1 cellular context compared by ENCODE assay signal in the genomic region with DNA sequence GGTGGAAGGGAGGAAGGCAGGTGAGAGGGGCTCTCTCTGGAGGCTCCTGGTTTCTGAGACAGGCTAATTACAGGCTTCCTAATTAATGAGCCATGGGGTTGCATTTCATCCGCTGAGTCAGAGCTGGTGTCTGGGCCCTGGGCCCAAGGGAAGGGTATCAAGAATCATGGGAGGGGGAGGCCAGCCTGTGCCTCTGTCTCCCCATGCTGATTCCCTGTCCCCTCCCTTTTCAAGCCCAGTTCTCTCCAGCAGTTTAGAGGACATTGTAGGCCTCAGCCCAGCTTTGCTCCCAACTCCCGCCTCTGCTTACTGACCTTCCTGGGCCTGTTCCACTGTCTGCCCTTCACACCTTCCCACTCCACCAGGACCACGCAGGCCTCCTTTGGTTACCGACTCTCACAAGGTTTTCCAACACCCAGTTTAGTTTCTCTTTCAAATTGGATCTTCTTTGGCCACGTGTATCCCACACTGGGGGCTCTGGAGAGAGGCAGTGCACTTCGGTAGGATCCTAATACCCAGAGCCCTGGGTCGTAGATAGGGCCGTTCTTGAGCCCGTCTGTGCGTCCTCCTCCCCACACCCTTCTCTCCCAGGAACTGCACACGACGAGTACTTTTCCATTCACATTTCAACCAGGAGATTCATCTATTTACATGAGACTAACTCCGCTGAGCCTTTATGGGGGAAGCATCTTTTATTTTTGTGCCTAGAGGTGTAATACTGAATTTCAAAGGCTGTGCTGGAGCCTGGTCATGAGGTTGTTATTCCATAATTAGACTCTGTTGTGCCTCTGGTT.
TF ChIP-seq lines count a peak whose summit lies in the region.

No MANE protein-coding gene starts in this region.

TF ChIP-seq in HepG2, 621 proteins besides CTCF, POLR2A, EP300 and RAD21 (continued from another document and continues in another):
- TF ChIP-seq, protein P1, sequence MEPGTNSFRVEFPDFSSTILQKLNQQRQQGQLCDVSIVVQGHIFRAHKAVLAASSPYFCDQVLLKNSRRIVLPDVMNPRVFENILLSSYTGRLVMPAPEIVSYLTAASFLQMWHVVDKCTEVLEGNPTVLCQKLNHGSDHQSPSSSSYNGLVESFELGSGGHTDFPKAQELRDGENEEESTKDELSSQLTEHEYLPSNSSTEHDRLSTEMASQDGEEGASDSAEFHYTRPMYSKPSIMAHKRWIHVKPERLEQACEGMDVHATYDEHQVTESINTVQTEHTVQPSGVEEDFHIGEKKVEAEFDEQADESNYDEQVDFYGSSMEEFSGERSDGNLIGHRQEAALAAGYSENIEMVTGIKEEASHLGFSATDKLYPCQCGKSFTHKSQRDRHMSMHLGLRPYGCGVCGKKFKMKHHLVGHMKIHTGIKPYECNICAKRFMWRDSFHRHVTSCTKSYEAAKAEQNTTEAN (CRISPR knock-in tag; conservative IDR thresholded peaks at IDR 0.05) = no peak
- TF ChIP-seq PLRG1 (conservative IDR thresholded peaks at IDR 0.05) (no peak), BRD4 (CRISPR knock-in tag; IDR thresholded peaks at IDR 0.05) (peak; percentile 86), ZNF660 (CRISPR knock-in tag; IDR thresholded peaks at IDR 0.05; ENCODE audit: borderline replicate concordance, low read depth) (no peak), NFYB (CRISPR knock-in tag; IDR thresholded peaks at IDR 0.05) (no peak), NFKB2 (CRISPR knock-in tag; IDR thresholded peaks at IDR 0.05; ENCODE audit: borderline replicate concordance) (0 out of 2 replicates have a peak, but pooled peaks have one; percentile 16), KLF13 (CRISPR knock-in tag; IDR thresholded peaks at IDR 0.05) (no peak), XRCC5 (optimal IDR thresholded peaks at IDR 0.05; ENCODE audit: low read length) (no peak), ZNF841 (CRISPR knock-in tag; IDR thresholded peaks at IDR 0.05; ENCODE audit: borderline replicate concordance) (no peak; the same call in 1 of the 2 replicates), NPAS2 (CRISPR knock-in tag; IDR thresholded peaks at IDR 0.05; ENCODE audit: borderline replicate concordance) (0 out of 2 replicates have a peak, but pooled peaks have one; percentile 75), FOXC1 (CRISPR knock-in tag; IDR thresholded peaks at IDR 0.05; ENCODE audit: borderline replicate concordance) (0 out of 2 replicates have a peak, but pooled peaks have one; percentile 10), ZNF160 (CRISPR knock-in tag; IDR thresholded peaks at IDR 0.05) (peak; percentile 50; the same call in 1 of the 2 replicates), ZNF543 (CRISPR knock-in tag; IDR thresholded peaks at IDR 0.05) (0 out of 2 replicates have a peak, but pooled peaks have one; percentile 27), ZSCAN25 (CRISPR knock-in tag; IDR thresholded peaks at IDR 0.05) (no peak), XBP1 (CRISPR knock-in tag; IDR thresholded peaks at IDR 0.05) (no peak), ZKSCAN1 (IDR thresholded peaks at IDR 0.05; ENCODE audit: low read length) (no peak), CCDC6 (CRISPR knock-in tag; IDR thresholded peaks at IDR 0.05) (no peak), ZFP82 (CRISPR knock-in tag; IDR thresholded peaks at IDR 0.05; ENCODE audit: borderline replicate concordance) (no peak), ARNT (IDR thresholded peaks at IDR 0.05) (no peak), NR2F2 (IDR thresholded peaks at IDR 0.05; ENCODE audit: borderline replicate concordance, low read depth) (no peak), PRPF4 (IDR thresholded peaks at IDR 0.05; ENCODE audit: low read depth, low read length, poor library complexity, severe bottlenecking) (peak; percentile 94), ZNF441 (CRISPR knock-in tag; IDR thresholded peaks at IDR 0.05; ENCODE audit: borderline replicate concordance) (no peak; the same call in 1 of the 2 replicates), ZNF616 (CRISPR knock-in tag; IDR thresholded peaks at IDR 0.05; ENCODE audit: low read depth) (0 out of 2 replicates have a peak, but pooled peaks have one; percentile 39), ZNF3 (CRISPR knock-in tag; IDR thresholded peaks at IDR 0.05) (0 out of 2 replicates have a peak, but pooled peaks have one; percentile 6), NFATC3 (CRISPR knock-in tag; IDR thresholded peaks at IDR 0.05) (no peak)
- TF ChIP-seq, protein P2, sequence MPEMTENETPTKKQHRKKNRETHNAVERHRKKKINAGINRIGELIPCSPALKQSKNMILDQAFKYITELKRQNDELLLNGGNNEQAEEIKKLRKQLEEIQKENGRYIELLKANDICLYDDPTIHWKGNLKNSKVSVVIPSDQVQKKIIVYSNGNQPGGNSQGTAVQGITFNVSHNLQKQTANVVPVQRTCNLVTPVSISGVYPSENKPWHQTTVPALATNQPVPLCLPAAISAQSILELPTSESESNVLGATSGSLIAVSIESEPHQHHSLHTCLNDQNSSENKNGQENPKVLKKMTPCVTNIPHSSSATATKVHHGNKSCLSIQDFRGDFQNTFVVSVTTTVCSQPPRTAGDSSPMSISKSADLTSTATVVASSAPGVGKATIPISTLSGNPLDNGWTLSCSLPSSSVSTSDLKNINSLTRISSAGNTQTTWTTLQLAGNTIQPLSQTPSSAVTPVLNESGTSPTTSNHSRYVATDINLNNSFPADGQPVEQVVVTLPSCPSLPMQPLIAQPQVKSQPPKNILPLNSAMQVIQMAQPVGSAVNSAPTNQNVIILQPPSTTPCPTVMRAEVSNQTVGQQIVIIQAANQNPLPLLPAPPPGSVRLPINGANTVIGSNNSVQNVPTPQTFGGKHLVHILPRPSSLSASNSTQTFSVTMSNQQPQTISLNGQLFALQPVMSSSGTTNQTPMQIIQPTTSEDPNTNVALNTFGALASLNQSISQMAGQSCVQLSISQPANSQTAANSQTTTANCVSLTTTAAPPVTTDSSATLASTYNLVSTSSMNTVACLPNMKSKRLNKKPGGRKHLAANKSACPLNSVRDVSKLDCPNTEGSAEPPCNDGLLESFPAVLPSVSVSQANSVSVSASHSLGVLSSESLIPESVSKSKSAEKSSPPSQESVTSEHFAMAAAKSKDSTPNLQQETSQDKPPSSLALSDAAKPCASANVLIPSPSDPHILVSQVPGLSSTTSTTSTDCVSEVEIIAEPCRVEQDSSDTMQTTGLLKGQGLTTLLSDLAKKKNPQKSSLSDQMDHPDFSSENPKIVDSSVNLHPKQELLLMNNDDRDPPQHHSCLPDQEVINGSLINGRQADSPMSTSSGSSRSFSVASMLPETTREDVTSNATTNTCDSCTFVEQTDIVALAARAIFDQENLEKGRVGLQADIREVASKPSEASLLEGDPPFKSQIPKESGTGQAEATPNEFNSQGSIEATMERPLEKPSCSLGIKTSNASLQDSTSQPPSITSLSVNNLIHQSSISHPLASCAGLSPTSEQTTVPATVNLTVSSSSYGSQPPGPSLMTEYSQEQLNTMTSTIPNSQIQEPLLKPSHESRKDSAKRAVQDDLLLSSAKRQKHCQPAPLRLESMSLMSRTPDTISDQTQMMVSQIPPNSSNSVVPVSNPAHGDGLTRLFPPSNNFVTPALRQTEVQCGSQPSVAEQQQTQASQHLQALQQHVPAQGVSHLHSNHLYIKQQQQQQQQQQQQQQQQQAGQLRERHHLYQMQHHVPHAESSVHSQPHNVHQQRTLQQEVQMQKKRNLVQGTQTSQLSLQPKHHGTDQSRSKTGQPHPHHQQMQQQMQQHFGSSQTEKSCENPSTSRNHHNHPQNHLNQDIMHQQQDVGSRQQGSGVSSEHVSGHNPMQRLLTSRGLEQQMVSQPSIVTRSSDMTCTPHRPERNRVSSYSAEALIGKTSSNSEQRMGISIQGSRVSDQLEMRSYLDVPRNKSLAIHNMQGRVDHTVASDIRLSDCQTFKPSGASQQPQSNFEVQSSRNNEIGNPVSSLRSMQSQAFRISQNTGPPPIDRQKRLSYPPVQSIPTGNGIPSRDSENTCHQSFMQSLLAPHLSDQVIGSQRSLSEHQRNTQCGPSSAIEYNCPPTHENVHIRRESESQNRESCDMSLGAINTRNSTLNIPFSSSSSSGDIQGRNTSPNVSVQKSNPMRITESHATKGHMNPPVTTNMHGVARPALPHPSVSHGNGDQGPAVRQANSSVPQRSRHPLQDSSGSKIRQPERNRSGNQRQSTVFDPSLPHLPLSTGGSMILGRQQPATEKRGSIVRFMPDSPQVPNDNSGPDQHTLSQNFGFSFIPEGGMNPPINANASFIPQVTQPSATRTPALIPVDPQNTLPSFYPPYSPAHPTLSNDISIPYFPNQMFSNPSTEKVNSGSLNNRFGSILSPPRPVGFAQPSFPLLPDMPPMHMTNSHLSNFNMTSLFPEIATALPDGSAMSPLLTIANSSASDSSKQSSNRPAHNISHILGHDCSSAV (CRISPR knock-in tag; IDR thresholded peaks at IDR 0.05; ENCODE audit: borderline replicate concordance) = 0 out of 2 replicates have a peak, but pooled peaks have one; percentile 47
- TF ChIP-seq, protein P3, sequence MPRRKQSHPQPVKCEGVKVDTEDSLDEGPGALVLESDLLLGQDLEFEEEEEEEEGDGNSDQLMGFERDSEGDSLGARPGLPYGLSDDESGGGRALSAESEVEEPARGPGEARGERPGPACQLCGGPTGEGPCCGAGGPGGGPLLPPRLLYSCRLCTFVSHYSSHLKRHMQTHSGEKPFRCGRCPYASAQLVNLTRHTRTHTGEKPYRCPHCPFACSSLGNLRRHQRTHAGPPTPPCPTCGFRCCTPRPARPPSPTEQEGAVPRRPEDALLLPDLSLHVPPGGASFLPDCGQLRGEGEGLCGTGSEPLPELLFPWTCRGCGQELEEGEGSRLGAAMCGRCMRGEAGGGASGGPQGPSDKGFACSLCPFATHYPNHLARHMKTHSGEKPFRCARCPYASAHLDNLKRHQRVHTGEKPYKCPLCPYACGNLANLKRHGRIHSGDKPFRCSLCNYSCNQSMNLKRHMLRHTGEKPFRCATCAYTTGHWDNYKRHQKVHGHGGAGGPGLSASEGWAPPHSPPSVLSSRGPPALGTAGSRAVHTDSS (CRISPR knock-in tag; conservative IDR thresholded peaks at IDR 0.05) = no peak
- TF ChIP-seq, protein P4, sequence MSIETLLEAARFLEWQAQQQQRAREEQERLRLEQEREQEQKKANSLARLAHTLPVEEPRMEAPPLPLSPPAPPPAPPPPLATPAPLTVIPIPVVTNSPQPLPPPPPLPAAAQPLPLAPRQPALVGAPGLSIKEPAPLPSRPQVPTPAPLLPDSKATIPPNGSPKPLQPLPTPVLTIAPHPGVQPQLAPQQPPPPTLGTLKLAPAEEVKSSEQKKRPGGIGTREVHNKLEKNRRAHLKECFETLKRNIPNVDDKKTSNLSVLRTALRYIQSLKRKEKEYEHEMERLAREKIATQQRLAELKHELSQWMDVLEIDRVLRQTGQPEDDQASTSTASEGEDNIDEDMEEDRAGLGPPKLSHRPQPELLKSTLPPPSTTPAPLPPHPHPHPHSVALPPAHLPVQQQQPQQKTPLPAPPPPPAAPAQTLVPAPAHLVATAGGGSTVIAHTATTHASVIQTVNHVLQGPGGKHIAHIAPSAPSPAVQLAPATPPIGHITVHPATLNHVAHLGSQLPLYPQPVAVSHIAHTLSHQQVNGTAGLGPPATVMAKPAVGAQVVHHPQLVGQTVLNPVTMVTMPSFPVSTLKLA (IDR thresholded peaks at IDR 0.05) = no peak
- TF ChIP-seq, protein P5, sequence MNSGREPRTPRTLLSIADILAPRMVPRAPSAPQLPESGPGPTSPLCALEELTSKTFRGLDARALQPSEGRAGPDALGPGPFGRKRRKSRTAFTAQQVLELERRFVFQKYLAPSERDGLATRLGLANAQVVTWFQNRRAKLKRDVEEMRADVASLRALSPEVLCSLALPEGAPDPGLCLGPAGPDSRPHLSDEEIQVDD (CRISPR knock-in tag; IDR thresholded peaks at IDR 0.05; ENCODE audit: borderline replicate concordance) = 0 out of 2 replicates have a peak, but pooled peaks have one; percentile 53
- TF ChIP-seq, protein P6, sequence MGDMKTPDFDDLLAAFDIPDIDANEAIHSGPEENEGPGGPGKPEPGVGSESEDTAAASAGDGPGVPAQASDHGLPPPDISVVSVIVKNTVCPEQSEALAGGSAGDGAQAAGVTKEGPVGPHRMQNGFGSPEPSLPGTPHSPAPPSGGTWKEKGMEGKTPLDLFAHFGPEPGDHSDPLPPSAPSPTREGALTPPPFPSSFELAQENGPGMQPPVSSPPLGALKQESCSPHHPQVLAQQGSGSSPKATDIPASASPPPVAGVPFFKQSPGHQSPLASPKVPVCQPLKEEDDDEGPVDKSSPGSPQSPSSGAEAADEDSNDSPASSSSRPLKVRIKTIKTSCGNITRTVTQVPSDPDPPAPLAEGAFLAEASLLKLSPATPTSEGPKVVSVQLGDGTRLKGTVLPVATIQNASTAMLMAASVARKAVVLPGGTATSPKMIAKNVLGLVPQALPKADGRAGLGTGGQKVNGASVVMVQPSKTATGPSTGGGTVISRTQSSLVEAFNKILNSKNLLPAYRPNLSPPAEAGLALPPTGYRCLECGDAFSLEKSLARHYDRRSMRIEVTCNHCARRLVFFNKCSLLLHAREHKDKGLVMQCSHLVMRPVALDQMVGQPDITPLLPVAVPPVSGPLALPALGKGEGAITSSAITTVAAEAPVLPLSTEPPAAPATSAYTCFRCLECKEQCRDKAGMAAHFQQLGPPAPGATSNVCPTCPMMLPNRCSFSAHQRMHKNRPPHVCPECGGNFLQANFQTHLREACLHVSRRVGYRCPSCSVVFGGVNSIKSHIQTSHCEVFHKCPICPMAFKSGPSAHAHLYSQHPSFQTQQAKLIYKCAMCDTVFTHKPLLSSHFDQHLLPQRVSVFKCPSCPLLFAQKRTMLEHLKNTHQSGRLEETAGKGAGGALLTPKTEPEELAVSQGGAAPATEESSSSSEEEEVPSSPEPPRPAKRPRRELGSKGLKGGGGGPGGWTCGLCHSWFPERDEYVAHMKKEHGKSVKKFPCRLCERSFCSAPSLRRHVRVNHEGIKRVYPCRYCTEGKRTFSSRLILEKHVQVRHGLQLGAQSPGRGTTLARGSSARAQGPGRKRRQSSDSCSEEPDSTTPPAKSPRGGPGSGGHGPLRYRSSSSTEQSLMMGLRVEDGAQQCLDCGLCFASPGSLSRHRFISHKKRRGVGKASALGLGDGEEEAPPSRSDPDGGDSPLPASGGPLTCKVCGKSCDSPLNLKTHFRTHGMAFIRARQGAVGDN (CRISPR knock-in tag; IDR thresholded peaks at IDR 0.05) = peak; percentile 65
- TF ChIP-seq, protein P7, sequence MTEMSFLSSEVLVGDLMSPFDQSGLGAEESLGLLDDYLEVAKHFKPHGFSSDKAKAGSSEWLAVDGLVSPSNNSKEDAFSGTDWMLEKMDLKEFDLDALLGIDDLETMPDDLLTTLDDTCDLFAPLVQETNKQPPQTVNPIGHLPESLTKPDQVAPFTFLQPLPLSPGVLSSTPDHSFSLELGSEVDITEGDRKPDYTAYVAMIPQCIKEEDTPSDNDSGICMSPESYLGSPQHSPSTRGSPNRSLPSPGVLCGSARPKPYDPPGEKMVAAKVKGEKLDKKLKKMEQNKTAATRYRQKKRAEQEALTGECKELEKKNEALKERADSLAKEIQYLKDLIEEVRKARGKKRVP (CRISPR knock-in tag; IDR thresholded peaks at IDR 0.05) = peak in 1 of 2 experiments; percentile 10; a peak in 1 of 4 replicates
- TF ChIP-seq, protein P8, sequence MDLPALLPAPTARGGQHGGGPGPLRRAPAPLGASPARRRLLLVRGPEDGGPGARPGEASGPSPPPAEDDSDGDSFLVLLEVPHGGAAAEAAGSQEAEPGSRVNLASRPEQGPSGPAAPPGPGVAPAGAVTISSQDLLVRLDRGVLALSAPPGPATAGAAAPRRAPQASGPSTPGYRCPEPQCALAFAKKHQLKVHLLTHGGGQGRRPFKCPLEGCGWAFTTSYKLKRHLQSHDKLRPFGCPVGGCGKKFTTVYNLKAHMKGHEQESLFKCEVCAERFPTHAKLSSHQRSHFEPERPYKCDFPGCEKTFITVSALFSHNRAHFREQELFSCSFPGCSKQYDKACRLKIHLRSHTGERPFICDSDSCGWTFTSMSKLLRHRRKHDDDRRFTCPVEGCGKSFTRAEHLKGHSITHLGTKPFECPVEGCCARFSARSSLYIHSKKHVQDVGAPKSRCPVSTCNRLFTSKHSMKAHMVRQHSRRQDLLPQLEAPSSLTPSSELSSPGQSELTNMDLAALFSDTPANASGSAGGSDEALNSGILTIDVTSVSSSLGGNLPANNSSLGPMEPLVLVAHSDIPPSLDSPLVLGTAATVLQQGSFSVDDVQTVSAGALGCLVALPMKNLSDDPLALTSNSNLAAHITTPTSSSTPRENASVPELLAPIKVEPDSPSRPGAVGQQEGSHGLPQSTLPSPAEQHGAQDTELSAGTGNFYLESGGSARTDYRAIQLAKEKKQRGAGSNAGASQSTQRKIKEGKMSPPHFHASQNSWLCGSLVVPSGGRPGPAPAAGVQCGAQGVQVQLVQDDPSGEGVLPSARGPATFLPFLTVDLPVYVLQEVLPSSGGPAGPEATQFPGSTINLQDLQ (CRISPR knock-in tag; IDR thresholded peaks at IDR 0.05) = 0 out of 2 replicates have a peak, but pooled peaks have one; percentile 30
